Comparison of ENCODE assay signal across 13 cellular contexts in genomic region chr6:129844118-129844891, GRCh38. TPM values are rescaled to one million over a fixed set of nuclear protein-coding genes. Genes with fewer than 3 reads are reported as not detected.
DNase-seq lines count a peak whose midpoint lies in the region; ATAC-seq, FAIRE-seq and TF ChIP-seq lines count a peak whose summit lies in the region.
"Had no signal": no experiment of that assay in that cellular context is flagged by ENCODE, and none has a peak within 500 bp of the region (broad histone marks: within the 10 kb centered on the region; RNA-seq: fewer than 3 reads in every experiment).

No MANE protein-coding gene starts in this region.

- H2AFZ ChIP-seq in keratinocyte (ENCODE audit: control insufficient read depth, low read length): no peak overlapping the region

- no peaks in the 10 kb centered on the region for H3K9me1 ChIP-seq in keratinocyte (ENCODE audit: control insufficient read depth, extremely low read depth, insufficient read depth, low read length)

- H3K79me2 ChIP-seq in keratinocyte (ENCODE audit: control insufficient read depth, insufficient read depth, low read length): no peaks in the 10 kb centered on the region

- no peak for ATAC-seq in GM19455 (IDR thresholded peaks at IDR 0.05; ENCODE audit: unreplicated experiment)
- ATAC-seq: T-cell had no signal

- no peak overlapping the region for H3K27ac ChIP-seq in keratinocyte (ENCODE audit: control insufficient read depth, insufficient read depth, low read length)
- H3K27ac ChIP-seq: C4-2B, sigmoid colon had no signal

- no peak for TF ChIP-seq RAD21 in Ishikawa (IDR thresholded peaks at IDR 0.05; ENCODE audit: low read depth)

- no peak for TF ChIP-seq CTCF in cardiac fibroblast (IDR thresholded peaks at IDR 0.05; ENCODE audit: low read depth, low read length)
- no peak for TF ChIP-seq CTCF in keratinocyte (optimal IDR thresholded peaks at IDR 0.05 in 1 of 3, IDR thresholded peaks at IDR 0.05 in 1 of 3, conservative IDR thresholded peaks at IDR 0.05 in 1 of 3; ENCODE audit: extremely low read depth in 1 of 3, insufficient read depth in 2 of 3, low read length in 3 of 3)

- no peaks in the 10 kb centered on the region for H3K9me3 ChIP-seq in keratinocyte (ENCODE audit: control insufficient read depth, low read depth, low read length)
- H3K9me3 ChIP-seq: sigmoid colon had no signal

- H3K4me3 ChIP-seq in cardiac fibroblast (replicated peaks in 1 of 2; ENCODE audit: low read depth in 2 of 2, low read length in 2 of 2): no peak overlapping the region
- H3K4me3 ChIP-seq in keratinocyte (ENCODE audit: control insufficient read depth in 2 of 3, extremely low read depth in 1 of 3, insufficient read depth in 2 of 3, low read depth in 1 of 3, low read length in 3 of 3): no peak overlapping the region
- H3K4me3 ChIP-seq: sigmoid colon had no signal

- no peaks in the 10 kb centered on the region for H4K20me1 ChIP-seq in keratinocyte (ENCODE audit: control insufficient read depth, extremely low read depth, insufficient read depth, low read length)

- H3K4me2 ChIP-seq in keratinocyte (ENCODE audit: control insufficient read depth, extremely low read depth, insufficient read depth, low read depth, low read length): no peak overlapping the region

- H3K4me1 ChIP-seq in keratinocyte (ENCODE audit: control insufficient read depth, extremely low read depth, insufficient read depth, low read length): peaks cover 11% of the 10 kb centered on the region
- H3K4me1 ChIP-seq: sigmoid colon had no signal

- peak; percentile 59 for DNase-seq in COLO829 (ENCODE audit: low spot score)
- peak; percentile 49 to 64 for DNase-seq in cardiac fibroblast (ENCODE audit: low read depth in 2 of 2)
- DNase-seq in keratinocyte (ENCODE audit: low read depth, low spot score): peak; percentile 52
- DNase-seq in SK-N-DZ (ENCODE audit: low spot score): no peak
- no peak for DNase-seq in stimulated activated CD4-positive, alpha-beta T cell treated with anti-CD3 and anti-CD28 coated beads, Interleukin-2, amount 100 ng/mL, for 48 hours
- DNase-seq in NCI-H146 treated with DMSO at 0.1 percent for 48 hours (lab: John Stamatoyannopoulos, UW; ENCODE audit: unreplicated experiment): no peak
- DNase-seq: activated CD8-positive, alpha-beta memory T cell treated with anti-CD3 and anti-CD28 coated beads for 24 hours; NCI-H524; sigmoid colon; T-cell had no signal

- peak; percentile 91 for FAIRE-seq in keratinocyte (lab: Jason Lieb, UNC)

- no peaks in the 10 kb centered on the region for H3K27me3 ChIP-seq in keratinocyte (ENCODE audit: control insufficient read depth, extremely low read depth, insufficient read depth, low read length)
- H3K27me3 ChIP-seq: sigmoid colon had no signal

- no peak overlapping the region for H3K9ac ChIP-seq in keratinocyte (ENCODE audit: control insufficient read depth, extremely low read depth, insufficient read depth, low read length)

- dilution Hi-C loops in keratinocyte (cut with MboI; ENCODE audit: extremely low pct_ligation_motif_present, low sequenced_read_pairs): no loop called here

- TF ChIP-seq EP300 in Ishikawa (IDR thresholded peaks at IDR 0.05; ENCODE audit: borderline replicate concordance): 0 out of 2 replicates have a peak, but pooled peaks have one; percentile 23

- H3K36me3 ChIP-seq in keratinocyte (ENCODE audit: control insufficient read depth in 2 of 2, extremely low read depth in 1 of 2, insufficient read depth in 2 of 2, low read length in 2 of 2): no peaks in the 10 kb centered on the region
- H3K36me3 ChIP-seq: sigmoid colon had no signal

TF ChIP-seq in Ishikawa, 13 proteins besides CTCF, POLR2A, EP300 and RAD21:
- TF ChIP-seq ZBTB7A (IDR thresholded peaks at IDR 0.05; ENCODE audit: low read depth): no peak
- TF ChIP-seq MAX (IDR thresholded peaks at IDR 0.05): no peak
- TF ChIP-seq NFIC (IDR thresholded peaks at IDR 0.05): peak; percentile 37; the same call in 1 of the 2 replicates
- TF ChIP-seq FOXM1 (IDR thresholded peaks at IDR 0.05; ENCODE audit: borderline replicate concordance, low read depth): peak; percentile 32; the same call in 1 of the 2 replicates
- peak; percentile 45; the same call in 1 of the 2 replicates for TF ChIP-seq TCF12 (IDR thresholded peaks at IDR 0.05; ENCODE audit: low read depth)
- TF ChIP-seq CEBPB (IDR thresholded peaks at IDR 0.05): no peak
- no peak for TF ChIP-seq REST (IDR thresholded peaks at IDR 0.05; ENCODE audit: low read depth)
- no peak for TF ChIP-seq USF1 (IDR thresholded peaks at IDR 0.05)

RNA-seq across cellular contexts. Expression of gene TMEM244, which starts 16.8 kb away (rescaled TPM):
- 0.12 TPM in 1 of 3 replicates, not detected in the others for polyA plus RNA-seq in keratinocyte
- polyA plus RNA-seq in keratinocyte (2011; ENCODE audit: low read depth): not detected
- not detected in 2 replicates for polyA plus RNA-seq in keratinocyte (2011; cell fraction: cytosol; rRNA removed)
- not detected in 2 replicates for polyA plus RNA-seq in keratinocyte (2011; cell fraction: nucleus; rRNA removed)
- not detected in 2 replicates for polyA plus RNA-seq in keratinocyte (2012; ENCODE audit: low replicate concordance)
- polyA minus RNA-seq in keratinocyte: not detected in 3 replicates
- polyA minus RNA-seq in keratinocyte (2011; cell fraction: cytosol; rRNA and poly(A)+ RNA removed): not detected
- polyA minus RNA-seq in keratinocyte (2011; cell fraction: nucleus; rRNA and poly(A)+ RNA removed): not detected in 2 replicates
- polyA plus RNA-seq in SK-N-DZ (2014; cell fraction: cytosol; rRNA removed): not detected in 2 replicates
- polyA plus RNA-seq in SK-N-DZ (2014; cell fraction: nucleus; rRNA removed): not detected in 2 replicates
- polyA plus RNA-seq: sigmoid colon had no signal

Comparison
In these comparisons a context has a peak if more than half of its experiments do, and no peak if none do; other contexts are left out.
1. DNase-seq: peak in COLO829 (single experiment), cardiac fibroblast (2 of 2) and keratinocyte (single experiment); none in SK-N-DZ (single experiment), stimulated activated CD4-positive, alpha-beta T cell treated with anti-CD3 and anti-CD28 coated beads, Interleukin-2, amount 100 ng/mL, for 48 hours (0 of 2) and NCI-H146 treated with DMSO at 0.1 percent for 48 hours (single experiment).